ENCODE assay signal across 8 cellular contexts in genomic region chr1:36369061-36369470, GRCh38. TPM values are rescaled to one million over a fixed set of nuclear protein-coding genes. Genes with fewer than 3 reads are reported as not detected.
A peak's percentile ranks its signal among the peaks of the same experiment; 100 is the strongest.
DNase-seq lines count a peak whose midpoint lies in the region; ATAC-seq and TF ChIP-seq lines count a peak whose summit lies in the region.

No MANE protein-coding gene starts in this region.

- H3K36me3 Mint-ChIP-seq in IgD-negative memory B cell (peaks cover 2% of the 10 kb centered on the region), natural killer cell (no peaks in the 10 kb centered on the region)
- H3K36me3 Mint-ChIP-seq in stimulated activated naive CD8-positive, alpha-beta T cell treated with anti-CD3 and anti-CD28 coated beads, Interleukin-15, Interleukin-2, amounts not matched to agents 100 ng/mL and 50 ng/mL, for 24 hours (ENCODE audit: low read depth) = peaks cover 3% of the 10 kb centered on the region

- intact Hi-C loops in natural killer cell (cut with micrococcal nuclease) = loop anchor here (5.0 kb wide), 3 partner anchors 33 to 62 kb away; partner anchors contain the start of genes EVA1B and SH3D21

- TF ChIP-seq POLR2A in erythroblast (IDR thresholded peaks at IDR 0.05; ENCODE audit: low read length) = no peak

- peak overlapping the region; percentile 67 to 89 (median 89) for H3K27ac Mint-ChIP-seq in IgD-negative memory B cell
- peak overlapping the region; percentile 73 to 74 for H3K27ac Mint-ChIP-seq in natural killer cell
- peak overlapping the region; percentile 65 for H3K27ac Mint-ChIP-seq in stimulated activated naive CD8-positive, alpha-beta T cell treated with anti-CD3 and anti-CD28 coated beads, Interleukin-15, Interleukin-2, amounts not matched to agents 100 ng/mL and 50 ng/mL, for 24 hours

- peak; percentile 90 for TF ChIP-seq CTCF in natural killer cell (IDR thresholded peaks at IDR 0.05)

- H3K4me1 Mint-ChIP-seq in IgD-negative memory B cell (peaks cover 34 to 50% (median 39%) of the 10 kb centered on the region in 3 donors), natural killer cell (peaks cover 40 to 61% of the 10 kb centered on the region in 2 donors)
- H3K4me1 Mint-ChIP-seq in stimulated activated naive CD8-positive, alpha-beta T cell treated with anti-CD3 and anti-CD28 coated beads, Interleukin-15, Interleukin-2, amounts not matched to agents 100 ng/mL and 50 ng/mL, for 24 hours (ENCODE audit: low read depth) = peaks cover 67% of the 10 kb centered on the region

- DNase-seq in DMS114 treated with DMSO at 0.1 percent for 48 hours (lab: John Stamatoyannopoulos, UW; ENCODE audit: unreplicated experiment) (peak; percentile 24), OCI-M2 (lab: John Stamatoyannopoulos, UW; ENCODE audit: unreplicated experiment) (peak; percentile 11), activated T-cell treated with anti-CD3 and anti-CD28 coated beads for 24 hours (ENCODE audit: low read depth) (peak; percentile 72), erythroblast (lab: John Stamatoyannopoulos, UW) (peak; percentile 80 to 90), natural killer cell (peak; percentile 81)

- H3K9me3 Mint-ChIP-seq in IgD-negative memory B cell (no peaks in the 10 kb centered on the region), natural killer cell (no peaks in the 10 kb centered on the region)
- H3K9me3 Mint-ChIP-seq in stimulated activated naive CD8-positive, alpha-beta T cell treated with anti-CD3 and anti-CD28 coated beads, Interleukin-15, Interleukin-2, amounts not matched to agents 100 ng/mL and 50 ng/mL, for 24 hours = no peaks in the 10 kb centered on the region

- H3K27me3 Mint-ChIP-seq in IgD-negative memory B cell (no peaks in the 10 kb centered on the region), natural killer cell (ENCODE audit: low read depth in 2 of 2) (no peaks in the 10 kb centered on the region)
- H3K27me3 Mint-ChIP-seq in stimulated activated naive CD8-positive, alpha-beta T cell treated with anti-CD3 and anti-CD28 coated beads, Interleukin-15, Interleukin-2, amounts not matched to agents 100 ng/mL and 50 ng/mL, for 24 hours = no peaks in the 10 kb centered on the region

- H3K4me3 Mint-ChIP-seq in IgD-negative memory B cell = peak overlapping the region in 2 of 4 donors; percentile 54 to 55
- no peak overlapping the region for H3K4me3 Mint-ChIP-seq in natural killer cell
- H3K4me3 Mint-ChIP-seq in stimulated activated naive CD8-positive, alpha-beta T cell treated with anti-CD3 and anti-CD28 coated beads, Interleukin-15, Interleukin-2, amounts not matched to agents 100 ng/mL and 50 ng/mL, for 24 hours = no peak overlapping the region

- ATAC-seq in natural killer cell (peak; percentile 64 to 80 (median 75)), GM19324 (IDR thresholded peaks at IDR 0.05; ENCODE audit: low FRiP score, unreplicated experiment) (no peak)

RNA-seq across cellular contexts. Expression of gene STK40, which starts 16.7 kb away (rescaled TPM):
- 88.5 TPM for polyA plus RNA-seq in IgD-negative memory B cell
- total RNA-seq in natural killer cell = 10 to 100 TPM; 55.9 to 65.3 (median 59.8) TPM

RNA-seq across cellular contexts. Expression of gene LSM10, which starts 28.6 kb away (rescaled TPM):
- polyA plus RNA-seq in IgD-negative memory B cell = 345 TPM
- total RNA-seq in natural killer cell = 10 to 100 TPM; 25.2 to 30.4 (median 26.6) TPM

RNA-seq across cellular contexts. Expression of gene EVA1B, which starts 45.6 kb away (rescaled TPM):
- polyA plus RNA-seq in IgD-negative memory B cell = not detected
- 1 to 10 TPM; 4.0 to 8.0 (median 4.9) TPM for total RNA-seq in natural killer cell

Comparison
In these comparisons a context has a peak if more than half of its experiments do, and no peak if none do; other contexts are left out.
1. DNase-seq: peak in every context shown above with its lines; median percentile 85 in erythroblast; 81 in natural killer cell; 72 in activated T-cell treated with anti-CD3 and anti-CD28 coated beads for 24 hours; 24 in DMS114 treated with DMSO at 0.1 percent for 48 hours; 11 in OCI-M2.